ENCODE assay signal across 25 cellular contexts in the genomic region with DNA sequence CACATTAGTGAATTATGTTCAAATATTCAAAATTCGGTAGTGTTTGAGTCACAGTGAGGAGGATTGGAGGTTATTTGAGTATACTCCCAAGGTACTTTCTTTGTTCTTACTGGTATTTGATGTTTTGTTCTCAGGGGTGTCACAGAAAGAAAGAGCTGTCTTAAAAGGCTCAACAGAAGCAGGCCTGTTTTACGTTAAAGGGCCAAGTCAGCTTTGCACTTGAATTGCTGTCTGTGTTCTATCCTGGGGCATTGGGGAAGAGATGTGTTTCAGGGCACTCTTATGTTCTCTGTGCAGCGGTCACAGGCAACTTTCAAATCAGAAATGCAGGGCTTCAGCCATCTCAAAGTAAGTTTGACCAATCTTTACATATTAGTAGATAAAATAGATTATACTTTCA.
"Had no signal": no experiment of that assay in that cellular context is flagged by ENCODE, and none has a peak within 500 bp of the region (broad histone marks: within the 10 kb centered on the region; RNA-seq: fewer than 3 reads in every experiment).

No MANE protein-coding gene starts in this region.

- DNase-seq: activated CD4-positive, alpha-beta T cell treated with anti-CD3 and anti-CD28 coated beads, Interleukin-2, amount 10 ng/mL, durations not matched to agents 24 days and 14 days; activated CD4-positive, alpha-beta T cell treated with anti-CD3 and anti-CD28 coated beads, Interleukin-2, amount 50 U/mL, for 4 hours; activated CD8-positive, alpha-beta T cell treated with anti-CD3 and anti-CD28 coated beads for 36 hours; activated effector memory CD4-positive, alpha-beta T cell treated with anti-CD3 and anti-CD28 coated beads, Interleukin-2, amount 50 U/mL, for 16 hours; activated naive CD4-positive, alpha-beta T cell; activated naive CD4-positive, alpha-beta T cell treated with anti-CD3 and anti-CD28 coated beads, Interleukin-2, amount 50 U/mL, for 16 hours; activated naive CD8-positive, alpha-beta T cell treated with anti-CD3 and anti-CD28 coated beads for 36 hours; activated T-cell treated with anti-CD3 and anti-CD28 coated beads, Interleukin-2, amount 50 U/mL, for 1 hour; activated T-cell treated with anti-CD3 and anti-CD28 coated beads, Interleukin-2, amount 50 U/mL, for 72 hours; amniotic stem cell; aorta; brain microvascular endothelial cell; Karpas-422; KBM-7; NCI-H1105; NCI-H1417 treated with DMSO at 0.1 percent for 48 hours; NCI-H187 treated with DMSO at 0.1 percent for 48 hours; NCI-H2081; NCI-H2171 treated with DMSO at 0.1 percent for 48 hours; NCI-H226; NCI-H446 treated with DMSO at 0.1 percent for 48 hours; NCI-H524; PC-9; T1000; WERI-Rb-1 had no signal
